Comparison of ENCODE assay signal across 8 cellular contexts in the genomic region with DNA sequence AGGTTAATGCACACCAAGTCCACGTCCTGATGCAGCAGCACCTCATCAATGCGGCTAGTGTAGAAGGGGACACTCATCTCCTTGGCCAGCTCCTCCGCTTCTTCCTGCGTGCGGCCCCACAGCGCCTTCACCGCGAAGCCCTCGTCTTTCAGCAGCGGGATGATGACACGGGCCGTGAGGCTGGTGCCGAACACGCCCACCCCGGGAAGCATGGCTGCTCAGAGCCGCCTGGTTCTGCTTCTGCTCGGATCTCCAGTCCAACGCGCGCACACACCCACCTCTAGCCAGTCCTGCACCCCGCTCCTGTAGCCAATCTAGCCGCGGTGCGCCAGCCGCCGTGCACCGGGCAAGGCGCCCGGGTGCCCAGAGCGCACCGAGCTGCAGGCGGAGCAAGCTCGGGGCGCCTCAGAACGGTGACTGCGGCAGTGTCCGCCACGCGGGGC. TPM values are rescaled to one million over a fixed set of nuclear protein-coding genes. Genes with fewer than 3 reads are reported as not detected.
A peak's percentile ranks its signal among the peaks of the same experiment; 100 is the strongest.
DNase-seq lines count a peak whose midpoint lies in the region; ATAC-seq, FAIRE-seq and TF ChIP-seq lines count a peak whose summit lies in the region.

No MANE protein-coding gene starts in this region.

- H3K4me3 Mint-ChIP-seq in CD4-positive, CD25-positive, alpha-beta regulatory T cell = peak overlapping the region; percentile 80 to 87 (median 85)

- no peak overlapping the region for H3K4me3 ChIP-seq in CD4-positive, CD25-positive, alpha-beta regulatory T cell (ENCODE audit: low read depth, low read length)
- H3K4me3 ChIP-seq in neutrophil (ENCODE audit: low read depth in 1 of 2, low read length in 1 of 2) (peak overlapping the region; percentile 91), tibial nerve (peak overlapping the region; percentile 64 to 91 (median 82))

- no peak overlapping the region for H3K27ac ChIP-seq in CD4-positive, CD25-positive, alpha-beta regulatory T cell (ENCODE audit: insufficient read depth, low read length, poor library complexity, severe bottlenecking)
- H3K27ac ChIP-seq in neutrophil = peak overlapping the region; percentile 85
- peak overlapping the region; percentile 47 to 92 (median 84) for H3K27ac ChIP-seq in tibial nerve

- peak overlapping the region in 1 of 3 donors; percentile 11 for H3K27ac Mint-ChIP-seq in CD4-positive, CD25-positive, alpha-beta regulatory T cell

- no peak for TF ChIP-seq POLR2A in tibial nerve (IDR thresholded peaks at IDR 0.05)

- peaks cover 5 to 36% (median 19%) of the 10 kb centered on the region in 4 donors for H3K4me1 Mint-ChIP-seq in CD4-positive, CD25-positive, alpha-beta regulatory T cell

- no peaks in the 10 kb centered on the region for H3K9me3 ChIP-seq in CD4-positive, CD25-positive, alpha-beta regulatory T cell (ENCODE audit: control insufficient read depth in 2 of 2, low read length in 2 of 2)
- H3K9me3 ChIP-seq in neutrophil (no peaks in the 10 kb centered on the region), tibial nerve (no peaks in the 10 kb centered on the region)

- H3K27me3 ChIP-seq in CD4-positive, CD25-positive, alpha-beta regulatory T cell (ENCODE audit: control insufficient read depth, insufficient read depth, low read length) = peaks cover 23% of the 10 kb centered on the region
- H3K27me3 ChIP-seq in neutrophil (no peaks in the 10 kb centered on the region), tibial nerve (no peaks in the 10 kb centered on the region)

- H3K9me3 Mint-ChIP-seq in CD4-positive, CD25-positive, alpha-beta regulatory T cell = peaks cover 0 to 3% (median 0%) of the 10 kb centered on the region in 7 donors

- no peaks in the 10 kb centered on the region for H3K36me3 ChIP-seq in CD4-positive, CD25-positive, alpha-beta regulatory T cell (ENCODE audit: control insufficient read depth, insufficient read depth, low read length)
- no peaks in the 10 kb centered on the region for H3K36me3 ChIP-seq in neutrophil
- H3K36me3 ChIP-seq in tibial nerve = no peaks in the 10 kb centered on the region

- WGBS in tibial nerve, 2 donors = 0% methylated on average over 33 to 37 of the region's 39 CpGs

- TF ChIP-seq CTCF in neutrophil (IDR thresholded peaks at IDR 0.05) = no peak
- TF ChIP-seq CTCF in tibial nerve (IDR thresholded peaks at IDR 0.05) = no peak

- TF ChIP-seq EP300 in tibial nerve (IDR thresholded peaks at IDR 0.05) = no peak

- no peak for FAIRE-seq in frontal cortex (lab: Jason Lieb, UNC)

- peaks cover 23% of the 10 kb centered on the region for H3K4me1 ChIP-seq in CD4-positive, CD25-positive, alpha-beta regulatory T cell (ENCODE audit: control insufficient read depth, insufficient read depth, low read length, poor library complexity, severe bottlenecking)
- peaks cover 52 to 62% of the 10 kb centered on the region in 2 experiments for H3K4me1 ChIP-seq in neutrophil (ENCODE audit: control insufficient read depth in 1 of 2, insufficient read depth in 1 of 2, low read depth in 1 of 2, low read length in 1 of 2)
- peaks cover 0 to 38% (median 10%) of the 10 kb centered on the region in 4 donors for H3K4me1 ChIP-seq in tibial nerve

- H3K27me3 Mint-ChIP-seq in CD4-positive, CD25-positive, alpha-beta regulatory T cell = peaks cover 36% of the 10 kb centered on the region

- ATAC-seq in CD4-positive, CD25-positive, alpha-beta regulatory T cell (ENCODE audit: low read depth in 2 of 2) = peak; percentile 37 to 46
- ATAC-seq in GM19372 (IDR thresholded peaks at IDR 0.05; ENCODE audit: low read depth, unreplicated experiment) (peak; percentile 12), HG03457 (IDR thresholded peaks at IDR 0.05; ENCODE audit: unreplicated experiment) (peak; percentile 15)

- peak; percentile 14 to 58 (median 30) for DNase-seq in CD4-positive, CD25-positive, alpha-beta regulatory T cell
- DNase-seq in RKO (ENCODE audit: low spot score) (peak; percentile 73), activated gamma-delta T cell (lab: John Stamatoyannopoulos, UW) (peak; percentile 34), frontal cortex (ENCODE audit: low spot score in 2 of 2) (peak; percentile 34 to 53), tibial nerve (ENCODE audit: low spot score in 2 of 2) (peak; percentile 14 to 29)

- no peaks in the 10 kb centered on the region for H3K36me3 Mint-ChIP-seq in CD4-positive, CD25-positive, alpha-beta regulatory T cell

RNA-seq across cellular contexts. Expression of a gene that starts 0.7 kb away (rescaled TPM):
- total RNA-seq in CD4-positive, CD25-positive, alpha-beta regulatory T cell = 1.8 TPM
- polyA plus RNA-seq in CD4-positive, CD25-positive, alpha-beta regulatory T cell = under 1 TPM; 0.06 to 0.37 (median 0.13) TPM
- 32.2 TPM for total RNA-seq in frontal cortex
- 10 to 100 TPM; 21.8 to 49.4 (median 31.1) TPM for total RNA-seq in tibial nerve

Comparison
In these comparisons a context has a peak if more than half of its experiments do, and no peak if none do; other contexts are left out.
1. DNase-seq: peak in every context shown above with its lines; median percentile 73 in RKO; 44 in frontal cortex; 34 in activated gamma-delta T cell; 30 in CD4-positive, CD25-positive, alpha-beta regulatory T cell; 22 in tibial nerve.